In the genomic region with DNA sequence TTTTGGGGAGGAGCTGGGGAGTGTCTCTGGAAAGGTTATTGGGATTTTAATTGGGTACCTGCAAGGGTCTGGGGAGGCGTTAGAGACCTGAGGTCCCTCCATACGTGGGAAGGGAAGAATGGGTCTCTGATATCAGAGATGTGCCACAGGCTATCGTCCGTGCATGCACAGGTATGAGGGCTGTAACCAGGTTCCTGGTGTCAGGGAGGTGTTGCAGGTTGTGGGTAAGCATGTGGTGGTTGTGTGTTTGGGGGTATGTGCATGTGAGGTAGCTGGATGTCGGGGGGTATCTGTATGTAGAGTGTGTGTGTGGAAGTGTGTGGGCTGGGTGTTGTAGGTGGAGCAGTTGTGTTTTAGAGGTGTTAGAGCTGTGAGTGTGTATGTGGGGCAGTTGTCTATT, we compare ENCODE assay signal across 16 cellular contexts. TPM values are rescaled to one million over a fixed set of nuclear protein-coding genes. Genes with fewer than 3 reads are reported as not detected.
DNase-seq lines count a peak whose midpoint lies in the region; ATAC-seq, FAIRE-seq and TF ChIP-seq lines count a peak whose summit lies in the region.
"Had no signal": no experiment of that assay in that cellular context is flagged by ENCODE, and none has a peak within 500 bp of the region (broad histone marks: within the 10 kb centered on the region; RNA-seq: fewer than 3 reads in every experiment).

No MANE protein-coding gene starts in this region.

- H3K27ac ChIP-seq in keratinocyte (ENCODE audit: control insufficient read depth, insufficient read depth, low read length) (peak overlapping the region; percentile 1), stomach smooth muscle (ENCODE audit: low read length) (peak overlapping the region; percentile 82), pancreas (no peak overlapping the region)
- H3K27ac ChIP-seq: A549, body of pancreas had no signal

- 88 to 90% methylated on average over 5 of the region's 5 CpGs for WGBS in pancreas, 2 donors

- H4K20me1 ChIP-seq in keratinocyte (ENCODE audit: control insufficient read depth, extremely low read depth, insufficient read depth, low read length), result peaks cover 38% of the 10 kb centered on the region

- FAIRE-seq in keratinocyte (lab: Jason Lieb, UNC) (no peak), pancreas (lab: Jason Lieb, UNC) (no peak)
- FAIRE-seq: A549 had no signal

- H3K9me3 ChIP-seq in keratinocyte (ENCODE audit: control insufficient read depth, low read depth, low read length) (no peaks in the 10 kb centered on the region), stomach smooth muscle (ENCODE audit: control insufficient read depth in 2 of 2, low read length in 2 of 2) (no peaks in the 10 kb centered on the region), pancreas (no peaks in the 10 kb centered on the region)
- H3K9me3 ChIP-seq: A549, body of pancreas had no signal

- H3K36me3 ChIP-seq in keratinocyte (ENCODE audit: control insufficient read depth in 2 of 2, extremely low read depth in 1 of 2, insufficient read depth in 2 of 2, low read length in 2 of 2), result peaks cover 2 to 3% of the 10 kb centered on the region in 2 experiments
- peaks cover 0 to 6% of the 10 kb centered on the region in 2 donors for H3K36me3 ChIP-seq in stomach smooth muscle (ENCODE audit: control insufficient read depth in 2 of 2, insufficient read depth in 2 of 2, low read length in 2 of 2)
- no peaks in the 10 kb centered on the region for H3K36me3 ChIP-seq in pancreas

- H3K9ac ChIP-seq in keratinocyte (ENCODE audit: control insufficient read depth, extremely low read depth, insufficient read depth, low read length) (no peak overlapping the region), stomach smooth muscle (ENCODE audit: low read length in 2 of 2) (peak overlapping the region in 1 of 2 donors; percentile 58)

- intact Hi-C loops in pancreas (cut with DNase I), result no loop called here

- H3K4me2 ChIP-seq in keratinocyte (ENCODE audit: control insufficient read depth, extremely low read depth, insufficient read depth, low read depth, low read length), result peak overlapping the region; percentile 33
- H3K4me2 ChIP-seq: A549 had no signal

- H3K4me3 Mint-ChIP-seq in activated naive CD8-positive, alpha-beta T cell treated with anti-CD3 and anti-CD28 coated beads for 36 hours, result no peak overlapping the region
- no peak overlapping the region for H3K4me3 Mint-ChIP-seq in activated naive CD8-positive, alpha-beta T cell treated with anti-CD3 and anti-CD28 coated beads, Interleukin-2, amount 50 U/mL, for 24 hours
- no peak overlapping the region for H3K4me3 Mint-ChIP-seq in activated naive CD8-positive, alpha-beta T cell treated with anti-CD3 and anti-CD28 coated beads, Interleukin-2, amount 10 ng/mL, durations not matched to agents 7 days and 5 days
- H3K4me3 Mint-ChIP-seq: activated CD4-positive, alpha-beta memory T cell treated with anti-CD3 and anti-CD28 coated beads, Interleukin-2, amount 10 ng/mL, durations not matched to agents 7 days and 5 days; memory B cell had no signal

- no peaks in the 10 kb centered on the region for H3K27me3 ChIP-seq in keratinocyte (ENCODE audit: control insufficient read depth, extremely low read depth, insufficient read depth, low read length)
- H3K27me3 ChIP-seq in stomach smooth muscle (ENCODE audit: control insufficient read depth in 1 of 2, insufficient read depth in 2 of 2, low read length in 2 of 2), result no peaks in the 10 kb centered on the region
- no peaks in the 10 kb centered on the region for H3K27me3 ChIP-seq in pancreas
- H3K27me3 ChIP-seq: body of pancreas had no signal

- no peak for ATAC-seq in activated naive CD8-positive, alpha-beta T cell treated with anti-CD3 and anti-CD28 coated beads, Interleukin-2, amount 50 U/mL, for 24 hours
- peak; percentile 27 for ATAC-seq in activated naive CD8-positive, alpha-beta T cell treated with anti-CD3 and anti-CD28 coated beads, Interleukin-2, amount 10 ng/mL, durations not matched to agents 7 days and 5 days (ENCODE audit: low read depth)
- no peak for ATAC-seq in pancreas
- ATAC-seq in HG03045 (IDR thresholded peaks at IDR 0.05; ENCODE audit: unreplicated experiment), result no peak
- ATAC-seq: A549, body of pancreas had no signal

- POLR2A ChIA-PET in activated naive CD8-positive, alpha-beta T cell treated with anti-CD3 and anti-CD28 coated beads, Interleukin-2, amount 10 ng/mL, durations not matched to agents 7 days and 5 days (lab: Charles Lee), result interaction anchor here (0.5 to 1.9 kb wide), 4 partner anchors 8 to 73 kb away, joined by 3 to 8 read pairs (median 3); partner anchors contain the start of gene AHDC1

- no peak overlapping the region for H2AFZ ChIP-seq in keratinocyte (ENCODE audit: control insufficient read depth, low read length)

- no peaks in the 10 kb centered on the region for H3K9me3 Mint-ChIP-seq in activated naive CD8-positive, alpha-beta T cell treated with anti-CD3 and anti-CD28 coated beads for 36 hours
- no peaks in the 10 kb centered on the region for H3K9me3 Mint-ChIP-seq in activated naive CD8-positive, alpha-beta T cell treated with anti-CD3 and anti-CD28 coated beads, Interleukin-2, amount 50 U/mL, for 24 hours
- H3K9me3 Mint-ChIP-seq in activated naive CD8-positive, alpha-beta T cell treated with anti-CD3 and anti-CD28 coated beads, Interleukin-2, amount 10 ng/mL, durations not matched to agents 7 days and 5 days, result no peaks in the 10 kb centered on the region
- H3K9me3 Mint-ChIP-seq: activated CD4-positive, alpha-beta memory T cell treated with anti-CD3 and anti-CD28 coated beads, Interleukin-2, amount 10 ng/mL, durations not matched to agents 7 days and 5 days; memory B cell had no signal

- H3K4me1 Mint-ChIP-seq in activated naive CD8-positive, alpha-beta T cell treated with anti-CD3 and anti-CD28 coated beads for 36 hours, result peaks cover 19% of the 10 kb centered on the region
- no peaks in the 10 kb centered on the region for H3K4me1 Mint-ChIP-seq in activated naive CD8-positive, alpha-beta T cell treated with anti-CD3 and anti-CD28 coated beads, Interleukin-2, amount 50 U/mL, for 24 hours
- H3K4me1 Mint-ChIP-seq in activated naive CD8-positive, alpha-beta T cell treated with anti-CD3 and anti-CD28 coated beads, Interleukin-2, amount 10 ng/mL, durations not matched to agents 7 days and 5 days, result peaks cover 20% of the 10 kb centered on the region

- no peaks in the 10 kb centered on the region for H3K36me3 Mint-ChIP-seq in activated naive CD8-positive, alpha-beta T cell treated with anti-CD3 and anti-CD28 coated beads for 36 hours
- H3K36me3 Mint-ChIP-seq in activated naive CD8-positive, alpha-beta T cell treated with anti-CD3 and anti-CD28 coated beads, Interleukin-2, amount 50 U/mL, for 24 hours (ENCODE audit: low read depth), result no peaks in the 10 kb centered on the region
- H3K36me3 Mint-ChIP-seq in activated naive CD8-positive, alpha-beta T cell treated with anti-CD3 and anti-CD28 coated beads, Interleukin-2, amount 10 ng/mL, durations not matched to agents 7 days and 5 days, result peaks cover 3% of the 10 kb centered on the region

- no peaks in the 10 kb centered on the region for H3K27me3 Mint-ChIP-seq in activated naive CD8-positive, alpha-beta T cell treated with anti-CD3 and anti-CD28 coated beads for 36 hours
- no peaks in the 10 kb centered on the region for H3K27me3 Mint-ChIP-seq in activated naive CD8-positive, alpha-beta T cell treated with anti-CD3 and anti-CD28 coated beads, Interleukin-2, amount 50 U/mL, for 24 hours
- H3K27me3 Mint-ChIP-seq in activated naive CD8-positive, alpha-beta T cell treated with anti-CD3 and anti-CD28 coated beads, Interleukin-2, amount 10 ng/mL, durations not matched to agents 7 days and 5 days, result no peaks in the 10 kb centered on the region
- H3K27me3 Mint-ChIP-seq: activated CD4-positive, alpha-beta memory T cell treated with anti-CD3 and anti-CD28 coated beads, Interleukin-2, amount 10 ng/mL, durations not matched to agents 7 days and 5 days; memory B cell had no signal

- H3K27ac Mint-ChIP-seq in activated naive CD8-positive, alpha-beta T cell treated with anti-CD3 and anti-CD28 coated beads for 36 hours, result no peak overlapping the region
- no peak overlapping the region for H3K27ac Mint-ChIP-seq in activated naive CD8-positive, alpha-beta T cell treated with anti-CD3 and anti-CD28 coated beads, Interleukin-2, amount 50 U/mL, for 24 hours
- no peak overlapping the region for H3K27ac Mint-ChIP-seq in activated naive CD8-positive, alpha-beta T cell treated with anti-CD3 and anti-CD28 coated beads, Interleukin-2, amount 10 ng/mL, durations not matched to agents 7 days and 5 days
- H3K27ac Mint-ChIP-seq: activated CD4-positive, alpha-beta memory T cell treated with anti-CD3 and anti-CD28 coated beads, Interleukin-2, amount 10 ng/mL, durations not matched to agents 7 days and 5 days; memory B cell had no signal

- peaks cover 56% of the 10 kb centered on the region for H3K4me1 ChIP-seq in keratinocyte (ENCODE audit: control insufficient read depth, extremely low read depth, insufficient read depth, low read length)
- peaks cover 100% of the 10 kb centered on the region for H3K4me1 ChIP-seq in stomach smooth muscle (ENCODE audit: control insufficient read depth, insufficient read depth, low read length)
- H3K4me1 ChIP-seq in pancreas, result peaks cover 5 to 14% (median 7%) of the 10 kb centered on the region in 3 donors

- dilution Hi-C loops in keratinocyte (cut with MboI; ENCODE audit: extremely low pct_ligation_motif_present, low sequenced_read_pairs), result loop anchor here (25.0 kb wide), 1 partner anchor 183 kb away; no protein-coding TSS in a partner anchor

- TF ChIP-seq CTCF in keratinocyte (optimal IDR thresholded peaks at IDR 0.05 in 1 of 3, IDR thresholded peaks at IDR 0.05 in 1 of 3, conservative IDR thresholded peaks at IDR 0.05 in 1 of 3; ENCODE audit: extremely low read depth in 1 of 3, insufficient read depth in 2 of 3, low read length in 3 of 3) (no peak), pancreas (IDR thresholded peaks at IDR 0.05) (no peak)

- peak; percentile 23 for DNase-seq in activated naive CD8-positive, alpha-beta T cell treated with anti-CD3 and anti-CD28 coated beads for 36 hours
- DNase-seq in activated naive CD8-positive, alpha-beta T cell treated with anti-CD3 and anti-CD28 coated beads, Interleukin-2, amount 50 U/mL, for 24 hours, result no peak
- DNase-seq in activated naive CD8-positive, alpha-beta T cell treated with anti-CD3 and anti-CD28 coated beads, Interleukin-2, amount 10 ng/mL, durations not matched to agents 7 days and 5 days, result no peak
- DNase-seq in keratinocyte (ENCODE audit: low read depth, low spot score), result no peak
- no peak for DNase-seq in NCI-H526 treated with DMSO at 0.1 percent for 48 hours (lab: John Stamatoyannopoulos, UW)
- DNase-seq in pancreas, result no peak
- DNase-seq: activated CD4-positive, alpha-beta memory T cell treated with anti-CD3 and anti-CD28 coated beads, Interleukin-2, amount 10 ng/mL, durations not matched to agents 7 days and 5 days; activated effector memory CD4-positive, alpha-beta T cell treated with Interleukin-2 at 50 U/mL for 16 hours; body of pancreas; effector memory CD4-positive, alpha-beta T cell; NCI-H2227 treated with DMSO at 0.1 percent for 48 hours; stimulated activated CD4-positive, alpha-beta T cell treated with anti-CD3 and anti-CD28 coated beads, Interleukin-12 subunit alpha, Interleukin-12 subunit beta, amount 100 ng/mL, for 4 hours had no signal

- H3K9me1 ChIP-seq in keratinocyte (ENCODE audit: control insufficient read depth, extremely low read depth, insufficient read depth, low read length), result peaks cover 10% of the 10 kb centered on the region

- H3K4me3 ChIP-seq in keratinocyte (ENCODE audit: control insufficient read depth in 2 of 3, extremely low read depth in 1 of 3, insufficient read depth in 2 of 3, low read depth in 1 of 3, low read length in 3 of 3), result peak overlapping the region in 1 of 3 experiments; percentile 21
- H3K4me3 ChIP-seq in stomach smooth muscle (ENCODE audit: low read length in 2 of 2), result peak overlapping the region in 1 of 2 donors; percentile 52
- H3K4me3 ChIP-seq in pancreas, result no peak overlapping the region
- H3K4me3 ChIP-seq: A549, body of pancreas had no signal

- H3K79me2 ChIP-seq in keratinocyte (ENCODE audit: control insufficient read depth, insufficient read depth, low read length), result peaks cover 88% of the 10 kb centered on the region

RNA-seq across cellular contexts. Expression of gene AHDC1, which starts 8.3 kb away (rescaled TPM):
- total RNA-seq in activated naive CD8-positive, alpha-beta T cell treated with anti-CD3 and anti-CD28 coated beads for 36 hours, result 10 to 100 TPM; 10.0 to 12.0 TPM
- 10 to 100 TPM; 21.6 to 22.2 TPM for total RNA-seq in activated naive CD8-positive, alpha-beta T cell treated with anti-CD3 and anti-CD28 coated beads, Interleukin-2, amount 10 ng/mL, durations not matched to agents 7 days and 5 days
- 3.9 to 4.2 TPM (median 4.1 TPM) in 3 replicates for polyA plus RNA-seq in keratinocyte
- 7.2 TPM for polyA plus RNA-seq in keratinocyte (2011; ENCODE audit: low read depth)
- polyA plus RNA-seq in keratinocyte (2011; cell fraction: cytosol; rRNA removed), result 3.6 and 5.3 TPM in 2 replicates
- polyA plus RNA-seq in keratinocyte (2011; cell fraction: nucleus; rRNA removed), result 24.5 and 32.9 TPM in 2 replicates
- polyA plus RNA-seq in keratinocyte (2012; ENCODE audit: low replicate concordance), result 13.6 and 18.7 TPM in 2 replicates
- 7.9 to 15.7 TPM (median 10.4 TPM) in 3 replicates for polyA minus RNA-seq in keratinocyte
- polyA minus RNA-seq in keratinocyte (2011; cell fraction: cytosol; rRNA and poly(A)+ RNA removed), result 8.8 TPM
- 19.1 and 26.2 TPM in 2 replicates for polyA minus RNA-seq in keratinocyte (2011; cell fraction: nucleus; rRNA and poly(A)+ RNA removed)
- total RNA-seq in pancreas, result 10 to 100 TPM; 10.4 to 22.4 (median 13.7) TPM
- 10 to 100 TPM; 16.3 to 27.5 TPM for polyA plus RNA-seq in pancreas

RNA-seq across cellular contexts. Expression of gene FGR, which starts 39.4 kb away (rescaled TPM):
- total RNA-seq in activated naive CD8-positive, alpha-beta T cell treated with anti-CD3 and anti-CD28 coated beads for 36 hours, result under 1 TPM; 0.30 to 0.35 TPM
- total RNA-seq in activated naive CD8-positive, alpha-beta T cell treated with anti-CD3 and anti-CD28 coated beads, Interleukin-2, amount 10 ng/mL, durations not matched to agents 7 days and 5 days, result 1 to 10 TPM; 4.7 to 6.0 TPM
- polyA plus RNA-seq in keratinocyte (0.04 to 0.17 TPM in 2 of 3 replicates, not detected in the other), pancreas (1 to 10 TPM; 3.6 to 5.8 TPM)
- polyA plus RNA-seq in keratinocyte (2011; ENCODE audit: low read depth), result 0.24 TPM
- 0.04 and 0.06 TPM in 2 replicates for polyA plus RNA-seq in keratinocyte (2011; cell fraction: cytosol; rRNA removed)
- polyA plus RNA-seq in keratinocyte (2011; cell fraction: nucleus; rRNA removed), result not detected in 2 replicates
- 0.06 TPM in 1 of 2 replicates, not detected in the other for polyA plus RNA-seq in keratinocyte (2012; ENCODE audit: low replicate concordance)
- polyA minus RNA-seq in keratinocyte, result not detected in 3 replicates
- polyA minus RNA-seq in keratinocyte (2011; cell fraction: cytosol; rRNA and poly(A)+ RNA removed), result not detected
- polyA minus RNA-seq in keratinocyte (2011; cell fraction: nucleus; rRNA and poly(A)+ RNA removed), result not detected in 2 replicates
- total RNA-seq in pancreas, result 1 to 10 TPM in 4 of 6 donors, under 1 TPM in 2; 0.51 to 6.8 (median 2.5) TPM
- total RNA-seq: activated CD4-positive, alpha-beta memory T cell treated with anti-CD3 and anti-CD28 coated beads, Interleukin-2, amount 10 ng/mL, durations not matched to agents 7 days and 5 days had no signal
- polyA plus RNA-seq: A549 had no signal

Comparison
In these comparisons a context has a peak if more than half of its experiments do, and no peak if none do; other contexts are left out.
1. H3K27ac ChIP-seq: peak in keratinocyte (single experiment) and stomach smooth muscle (single experiment); none in pancreas (0 of 4).